ENCODE assay signal across 1 cellular context in genomic region chr21:44949161-44950015, GRCh38.
TF ChIP-seq lines count a peak whose summit lies in the region.

No MANE protein-coding gene starts in this region.

TF ChIP-seq in GM23338, 12 proteins besides CTCF, POLR2A, EP300 and RAD21:
- TF ChIP-seq ZNF331 (CRISPR knock-in tag; IDR thresholded peaks at IDR 0.05; ENCODE audit: low read depth) (no peak), STAT1 (IDR thresholded peaks at IDR 0.05; ENCODE audit: unreplicated experiment) (no peak), NANOG (IDR thresholded peaks at IDR 0.05; ENCODE audit: borderline replicate concordance) (no peak), POLR2AphosphoS5 (IDR thresholded peaks at IDR 0.05; ENCODE audit: low read depth) (no peak), EZH2 (IDR thresholded peaks at IDR 0.05; ENCODE audit: low read depth, unreplicated experiment) (no peak), REST (IDR thresholded peaks at IDR 0.05; ENCODE audit: unreplicated experiment) (no peak), EZH2phosphoT487 (IDR thresholded peaks at IDR 0.05; ENCODE audit: unreplicated experiment) (no peak), JUNB (IDR thresholded peaks at IDR 0.05; ENCODE audit: unreplicated experiment) (no peak), CREB1 (CRISPR knock-in tag; IDR thresholded peaks at IDR 0.05; ENCODE audit: low read depth) (no peak), ZNF114 (CRISPR knock-in tag; IDR thresholded peaks at IDR 0.05) (no peak)
- TF ChIP-seq, protein P1, sequence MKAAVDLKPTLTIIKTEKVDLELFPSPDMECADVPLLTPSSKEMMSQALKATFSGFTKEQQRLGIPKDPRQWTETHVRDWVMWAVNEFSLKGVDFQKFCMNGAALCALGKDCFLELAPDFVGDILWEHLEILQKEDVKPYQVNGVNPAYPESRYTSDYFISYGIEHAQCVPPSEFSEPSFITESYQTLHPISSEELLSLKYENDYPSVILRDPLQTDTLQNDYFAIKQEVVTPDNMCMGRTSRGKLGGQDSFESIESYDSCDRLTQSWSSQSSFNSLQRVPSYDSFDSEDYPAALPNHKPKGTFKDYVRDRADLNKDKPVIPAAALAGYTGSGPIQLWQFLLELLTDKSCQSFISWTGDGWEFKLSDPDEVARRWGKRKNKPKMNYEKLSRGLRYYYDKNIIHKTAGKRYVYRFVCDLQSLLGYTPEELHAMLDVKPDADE (IDR thresholded peaks at IDR 0.05) = no peak
- TF ChIP-seq, protein P2, sequence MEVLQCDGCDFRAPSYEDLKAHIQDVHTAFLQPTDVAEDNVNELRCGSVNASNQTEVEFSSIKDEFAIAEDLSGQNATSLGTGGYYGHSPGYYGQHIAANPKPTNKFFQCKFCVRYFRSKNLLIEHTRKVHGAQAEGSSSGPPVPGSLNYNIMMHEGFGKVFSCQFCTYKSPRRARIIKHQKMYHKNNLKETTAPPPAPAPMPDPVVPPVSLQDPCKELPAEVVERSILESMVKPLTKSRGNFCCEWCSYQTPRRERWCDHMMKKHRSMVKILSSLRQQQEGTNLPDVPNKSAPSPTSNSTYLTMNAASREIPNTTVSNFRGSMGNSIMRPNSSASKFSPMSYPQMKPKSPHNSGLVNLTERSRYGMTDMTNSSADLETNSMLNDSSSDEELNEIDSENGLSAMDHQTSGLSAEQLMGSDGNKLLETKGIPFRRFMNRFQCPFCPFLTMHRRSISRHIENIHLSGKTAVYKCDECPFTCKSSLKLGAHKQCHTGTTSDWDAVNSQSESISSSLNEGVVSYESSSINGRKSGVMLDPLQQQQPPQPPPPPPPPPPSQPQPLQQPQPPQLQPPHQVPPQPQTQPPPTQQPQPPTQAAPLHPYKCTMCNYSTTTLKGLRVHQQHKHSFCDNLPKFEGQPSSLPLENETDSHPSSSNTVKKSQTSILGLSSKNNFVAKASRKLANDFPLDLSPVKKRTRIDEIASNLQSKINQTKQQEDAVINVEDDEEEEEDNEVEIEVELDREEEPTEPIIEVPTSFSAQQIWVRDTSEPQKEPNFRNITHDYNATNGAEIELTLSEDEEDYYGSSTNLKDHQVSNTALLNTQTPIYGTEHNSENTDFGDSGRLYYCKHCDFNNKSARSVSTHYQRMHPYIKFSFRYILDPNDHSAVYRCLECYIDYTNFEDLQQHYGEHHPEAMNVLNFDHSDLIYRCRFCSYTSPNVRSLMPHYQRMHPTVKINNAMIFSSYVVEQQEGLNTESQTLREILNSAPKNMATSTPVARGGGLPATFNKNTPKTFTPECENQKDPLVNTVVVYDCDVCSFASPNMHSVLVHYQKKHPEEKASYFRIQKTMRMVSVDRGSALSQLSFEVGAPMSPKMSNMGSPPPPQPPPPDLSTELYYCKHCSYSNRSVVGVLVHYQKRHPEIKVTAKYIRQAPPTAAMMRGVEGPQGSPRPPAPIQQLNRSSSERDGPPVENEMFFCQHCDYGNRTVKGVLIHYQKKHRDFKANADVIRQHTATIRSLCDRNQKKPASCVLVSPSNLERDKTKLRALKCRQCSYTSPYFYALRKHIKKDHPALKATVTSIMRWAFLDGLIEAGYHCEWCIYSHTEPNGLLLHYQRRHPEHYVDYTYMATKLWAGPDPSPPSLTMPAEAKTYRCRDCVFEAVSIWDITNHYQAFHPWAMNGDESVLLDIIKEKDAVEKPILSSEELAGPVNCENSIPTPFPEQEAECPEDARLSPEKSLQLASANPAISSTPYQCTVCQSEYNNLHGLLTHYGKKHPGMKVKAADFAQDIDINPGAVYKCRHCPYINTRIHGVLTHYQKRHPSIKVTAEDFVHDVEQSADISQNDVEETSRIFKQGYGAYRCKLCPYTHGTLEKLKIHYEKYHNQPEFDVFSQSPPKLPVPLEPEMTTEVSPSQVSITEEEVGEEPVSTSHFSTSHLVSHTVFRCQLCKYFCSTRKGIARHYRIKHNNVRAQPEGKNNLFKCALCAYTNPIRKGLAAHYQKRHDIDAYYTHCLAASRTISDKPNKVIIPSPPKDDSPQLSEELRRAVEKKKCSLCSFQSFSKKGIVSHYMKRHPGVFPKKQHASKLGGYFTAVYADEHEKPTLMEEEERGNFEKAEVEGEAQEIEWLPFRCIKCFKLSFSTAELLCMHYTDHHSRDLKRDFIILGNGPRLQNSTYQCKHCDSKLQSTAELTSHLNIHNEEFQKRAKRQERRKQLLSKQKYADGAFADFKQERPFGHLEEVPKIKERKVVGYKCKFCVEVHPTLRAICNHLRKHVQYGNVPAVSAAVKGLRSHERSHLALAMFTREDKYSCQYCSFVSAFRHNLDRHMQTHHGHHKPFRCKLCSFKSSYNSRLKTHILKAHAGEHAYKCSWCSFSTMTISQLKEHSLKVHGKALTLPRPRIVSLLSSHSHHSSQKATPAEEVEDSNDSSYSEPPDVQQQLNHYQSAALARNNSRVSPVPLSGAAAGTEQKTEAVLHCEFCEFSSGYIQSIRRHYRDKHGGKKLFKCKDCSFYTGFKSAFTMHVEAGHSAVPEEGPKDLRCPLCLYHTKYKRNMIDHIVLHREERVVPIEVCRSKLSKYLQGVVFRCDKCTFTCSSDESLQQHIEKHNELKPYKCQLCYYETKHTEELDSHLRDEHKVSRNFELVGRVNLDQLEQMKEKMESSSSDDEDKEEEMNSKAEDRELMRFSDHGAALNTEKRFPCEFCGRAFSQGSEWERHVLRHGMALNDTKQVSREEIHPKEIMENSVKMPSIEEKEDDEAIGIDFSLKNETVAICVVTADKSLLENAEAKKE (CRISPR knock-in tag; IDR thresholded peaks at IDR 0.05) = no peak
